Comparison of ENCODE assay signal across 32 cellular contexts in the genomic region with DNA sequence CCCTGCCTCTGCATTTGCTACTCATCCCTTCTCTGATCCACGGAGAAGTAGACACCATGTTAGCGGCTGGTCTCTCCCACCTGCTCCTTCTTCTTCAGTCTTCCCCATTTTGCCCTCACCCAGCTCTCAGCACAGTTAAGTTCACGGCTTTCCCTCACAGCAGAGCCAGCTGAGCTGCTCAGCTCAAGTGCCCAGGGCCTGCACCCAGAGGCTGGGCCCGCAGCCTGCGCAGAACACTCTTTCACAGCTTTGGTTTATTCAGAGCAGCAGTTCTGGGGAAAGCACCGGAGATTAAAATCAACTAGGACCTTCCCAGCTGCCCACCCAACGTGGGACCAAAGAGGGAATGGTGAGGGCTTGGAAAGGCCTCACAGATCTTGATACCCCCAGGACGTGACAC. TPM values are rescaled to one million over a fixed set of nuclear protein-coding genes. Genes with fewer than 3 reads are reported as not detected.
"Had no signal": no experiment of that assay in that cellular context is flagged by ENCODE, and none has a peak within 500 bp of the region (broad histone marks: within the 10 kb centered on the region; RNA-seq: fewer than 3 reads in every experiment).

No MANE protein-coding gene starts in this region.

- H3K36me3 Mint-ChIP-seq: mesothelial cell of epicardium had no signal

- DNase-seq: colonic mucosa; cortex of kidney; effector CD8-positive, alpha-beta T cell; effector memory CD8-positive, alpha-beta T cell; endodermal cell; erythroblast; esophagus squamous epithelium; foreskin fibroblast; foreskin melanocyte; gastrocnemius medialis; glutamatergic neuron; head of caudate nucleus; heart right ventricle; hippocampal formation; left cardiac atrium; left lung; left ventricle myocardium superior; lower lobe of right lung; mesenchymal stem cell; mucosa of descending colon; naive B cell had no signal

- H3K27ac Mint-ChIP-seq: dendritic cell treated with granulocyte-macrophage colony-stimulating factor and Interleukin-4, amounts not matched to agents 40 ng/mL and 50 ng/mL, for 4 days; effector memory CD8-positive, alpha-beta T cell; endodermal cell; mesothelial cell of epicardium; naive B cell had no signal

- H3K36me3 ChIP-seq: colonic mucosa, esophagus squamous epithelium, gastrocnemius medialis, heart right ventricle, left lung, lower lobe of right lung had no signal

- H3K9me3 ChIP-seq: colonic mucosa, esophagus squamous epithelium, gastrocnemius medialis, heart right ventricle, left lung, lower lobe of right lung, mucosa of descending colon had no signal

- H3K4me3 Mint-ChIP-seq: dendritic cell treated with granulocyte-macrophage colony-stimulating factor and Interleukin-4, amounts not matched to agents 40 ng/mL and 50 ng/mL, for 4 days; effector memory CD8-positive, alpha-beta T cell; endodermal cell; mesothelial cell of epicardium; naive B cell had no signal

- H3K4me3 ChIP-seq: colonic mucosa, esophagus squamous epithelium, gastrocnemius medialis, heart right ventricle, left lung, lower lobe of right lung, mucosa of descending colon had no signal

- ATAC-seq: effector memory CD8-positive, alpha-beta T cell; esophagus mucosa; gastrocnemius medialis; heart right ventricle; left cardiac atrium; left lung; left ventricle myocardium superior; lower lobe of right lung; mucosa of descending colon had no signal

- H3K27ac ChIP-seq: colonic mucosa, epithelial cell of prostate, esophagus squamous epithelium, gastrocnemius medialis, heart right ventricle, left lung, lower lobe of right lung had no signal

- H3K27me3 ChIP-seq: colonic mucosa, esophagus squamous epithelium, gastrocnemius medialis, heart right ventricle, left lung had no signal

- H3K4me1 ChIP-seq: colonic mucosa, gastrocnemius medialis, heart right ventricle, left lung, lower lobe of right lung had no signal

- H3K27me3 Mint-ChIP-seq: dendritic cell treated with granulocyte-macrophage colony-stimulating factor and Interleukin-4, amounts not matched to agents 40 ng/mL and 50 ng/mL, for 4 days had no signal

- H3K9me3 Mint-ChIP-seq: dendritic cell treated with granulocyte-macrophage colony-stimulating factor and Interleukin-4, amounts not matched to agents 40 ng/mL and 50 ng/mL, for 4 days; effector memory CD8-positive, alpha-beta T cell; endodermal cell; mesothelial cell of epicardium had no signal

RNA-seq across cellular contexts. Expression of a gene that starts 41.9 kb away (rescaled TPM):
- total RNA-seq: colonic mucosa, dermis microvascular lymphatic vessel endothelial cell, esophagus mucosa, esophagus squamous epithelium, gastrocnemius medialis, glomerular endothelial cell, left ventricle myocardium superior, lower leg skin, lower lobe of right lung, lung microvascular endothelial cell, mesenteric fat pad, mesothelial cell of epicardium, mucosa of descending colon, myocyte had no signal
- polyA plus RNA-seq: heart right ventricle, keratinocyte had no signal
